9 cellular contexts compared by ENCODE assay signal in genomic region chr21:39444406-39445145, GRCh38. TPM values are rescaled to one million over a fixed set of nuclear protein-coding genes. Genes with fewer than 3 reads are reported as not detected.
A peak's percentile ranks its signal among the peaks of the same experiment; 100 is the strongest.
DNase-seq lines count a peak whose midpoint lies in the region; ATAC-seq and TF ChIP-seq lines count a peak whose summit lies in the region.
"Had no signal": no experiment of that assay in that cellular context is flagged by ENCODE, and none has a peak within 500 bp of the region (broad histone marks: within the 10 kb centered on the region; RNA-seq: fewer than 3 reads in every experiment).

No MANE protein-coding gene starts in this region.

- peak overlapping the region; percentile 77 for H3K4me3 ChIP-seq in psoas muscle

- H3K27ac ChIP-seq in psoas muscle: peak overlapping the region; percentile 95

- peak overlapping the region; percentile 84 for H3K4me3 Mint-ChIP-seq in activated CD4-positive, alpha-beta memory T cell treated with anti-CD3 and anti-CD28 coated beads for 36 hours

- no peak for TF ChIP-seq CTCF in psoas muscle (IDR thresholded peaks at IDR 0.05)

- peaks cover 22% of the 10 kb centered on the region for H3K4me1 ChIP-seq in psoas muscle

- H3K9me3 Mint-ChIP-seq in activated CD4-positive, alpha-beta memory T cell treated with anti-CD3 and anti-CD28 coated beads for 36 hours: no peaks in the 10 kb centered on the region

- no peaks in the 10 kb centered on the region for H3K36me3 Mint-ChIP-seq in activated CD4-positive, alpha-beta memory T cell treated with anti-CD3 and anti-CD28 coated beads for 36 hours

- DNase-seq in Right ventricle myocardium superior (no peak), Right ventricle myocardium inferior (ENCODE audit: missing footprints) (no peak), head of caudate nucleus (peak in 31 of 42 donors; percentile 15 to 72 (median 48)), psoas muscle (no peak), D341Med (ENCODE audit: low spot score) (no peak)
- DNase-seq in activated CD4-positive, alpha-beta memory T cell treated with anti-CD3 and anti-CD28 coated beads for 36 hours: no peak

- peaks cover 13% of the 10 kb centered on the region for H3K4me1 Mint-ChIP-seq in activated CD4-positive, alpha-beta memory T cell treated with anti-CD3 and anti-CD28 coated beads for 36 hours (ENCODE audit: low read depth)

- intact Hi-C loops in Right ventricle myocardium superior (cut with DNase I): no loop called here
- intact Hi-C loops in Right ventricle myocardium inferior (cut with DNase I): loop anchor here (5.0 kb wide), 1 partner anchor 57 kb away; no protein-coding TSS in a partner anchor
- intact Hi-C loops in activated CD4-positive, alpha-beta memory T cell treated with anti-CD3 and anti-CD28 coated beads for 36 hours (cut with micrococcal nuclease): loop anchor here (1.0 to 10.0 kb wide), 3 partner anchors 56 to 710 kb away; a partner anchor contains a TSS
- intact Hi-C loops in head of caudate nucleus (cut with DNase I): loop anchor here (2.0 to 5.0 kb wide), 2 partner anchors 58 to 68 kb away; no protein-coding TSS in a partner anchor
- intact Hi-C loops in psoas muscle (cut with DNase I): loop anchor here in 1 of 2 donors (10.0 kb wide), 2 partner anchors 60 to 130 kb away; partner anchors contain the start of gene BRWD1

- POLR2A ChIA-PET in activated CD4-positive, alpha-beta memory T cell treated with anti-CD3 and anti-CD28 coated beads for 36 hours (lab: Charles Lee): interaction anchor here (1.5 kb wide), 1 partner anchor 64 kb away, joined by 4 read pairs; a partner anchor contains a TSS

- no peaks in the 10 kb centered on the region for H3K9me3 ChIP-seq in psoas muscle
- H3K9me3 ChIP-seq: mucosa of descending colon had no signal

- CTCF ChIA-PET in activated CD4-positive, alpha-beta memory T cell treated with anti-CD3 and anti-CD28 coated beads for 36 hours (lab: Charles Lee): interaction anchor here (0.8 to 1.5 kb wide), 2 partner anchors 14 to 53 kb away, joined by 3 to 5 read pairs; no protein-coding TSS in a partner anchor

- ATAC-seq in Right ventricle myocardium superior (ENCODE audit: poor library complexity) (peak; percentile 11), Right ventricle myocardium inferior (no peak), psoas muscle (peak in 1 of 4 donors; percentile 9), HG03280 (IDR thresholded peaks at IDR 0.05; ENCODE audit: unreplicated experiment) (no peak), GM21717 (IDR thresholded peaks at IDR 0.05; ENCODE audit: unreplicated experiment) (no peak)

- 20 to 28% (median 25%) methylated on average over 13 of the region's 13 CpGs for WGBS in psoas muscle, 3 donors

- H3K27me3 Mint-ChIP-seq in activated CD4-positive, alpha-beta memory T cell treated with anti-CD3 and anti-CD28 coated beads for 36 hours: peaks cover 2% of the 10 kb centered on the region

- no peaks in the 10 kb centered on the region for H3K27me3 ChIP-seq in psoas muscle (ENCODE audit: insufficient read depth in 3 of 3, low read length in 2 of 3)

- no peak overlapping the region for H3K27ac Mint-ChIP-seq in activated CD4-positive, alpha-beta memory T cell treated with anti-CD3 and anti-CD28 coated beads for 36 hours

- peaks cover 0 to 3% of the 10 kb centered on the region in 2 donors for H3K36me3 ChIP-seq in psoas muscle (ENCODE audit: insufficient read depth in 1 of 2, low read depth in 1 of 2)

RNA-seq across cellular contexts. Expression of gene LCA5L, which starts 1.0 kb away (rescaled TPM):
- total RNA-seq in Right ventricle myocardium superior (0.83 TPM), Right ventricle myocardium inferior (0.46 TPM), psoas muscle (1 to 10 TPM; 2.3 to 5.3 (median 3.4) TPM)
- total RNA-seq in activated CD4-positive, alpha-beta memory T cell treated with anti-CD3 and anti-CD28 coated beads for 36 hours: under 1 TPM; 0.22 to 0.36 TPM
- polyA plus RNA-seq in psoas muscle: 1 to 10 TPM; 1.2 to 5.3 (median 3.3) TPM

RNA-seq across cellular contexts. Expression of gene SH3BGR, which starts 7.2 kb away (rescaled TPM):
- total RNA-seq in Right ventricle myocardium superior: 105 TPM
- 159 TPM for total RNA-seq in Right ventricle myocardium inferior
- total RNA-seq in activated CD4-positive, alpha-beta memory T cell treated with anti-CD3 and anti-CD28 coated beads for 36 hours: 1 to 10 TPM; 1.7 to 3.1 TPM
- 100 to 1,000 TPM; 147 to 441 (median 283) TPM for total RNA-seq in psoas muscle
- 100 to 1,000 TPM in 2 of 3 donors, 10 to 100 TPM in 1; 44.2 to 314 (median 240) TPM for polyA plus RNA-seq in psoas muscle

Comparison
In these comparisons a context has a peak if more than half of its experiments do, and no peak if none do; other contexts are left out.
1. DNase-seq: peak in head of caudate nucleus (31 of 42); none in Right ventricle myocardium superior (single experiment), Right ventricle myocardium inferior (single experiment), activated CD4-positive, alpha-beta memory T cell treated with anti-CD3 and anti-CD28 coated beads for 36 hours (single experiment), psoas muscle (0 of 2) and D341Med (single experiment).
2. RNA of gene SH3BGR, which starts 7.2 kb away (total RNA-seq): 147 to 441 TPM in psoas muscle, 159 TPM in Right ventricle myocardium inferior (single experiment) and 105 TPM in Right ventricle myocardium superior (single experiment); 1.7 to 3.1 TPM in activated CD4-positive, alpha-beta memory T cell treated with anti-CD3 and anti-CD28 coated beads for 36 hours; every median in the first group is over 10 times any median in the second.